9 cellular contexts compared by ENCODE assay signal in the genomic region with DNA sequence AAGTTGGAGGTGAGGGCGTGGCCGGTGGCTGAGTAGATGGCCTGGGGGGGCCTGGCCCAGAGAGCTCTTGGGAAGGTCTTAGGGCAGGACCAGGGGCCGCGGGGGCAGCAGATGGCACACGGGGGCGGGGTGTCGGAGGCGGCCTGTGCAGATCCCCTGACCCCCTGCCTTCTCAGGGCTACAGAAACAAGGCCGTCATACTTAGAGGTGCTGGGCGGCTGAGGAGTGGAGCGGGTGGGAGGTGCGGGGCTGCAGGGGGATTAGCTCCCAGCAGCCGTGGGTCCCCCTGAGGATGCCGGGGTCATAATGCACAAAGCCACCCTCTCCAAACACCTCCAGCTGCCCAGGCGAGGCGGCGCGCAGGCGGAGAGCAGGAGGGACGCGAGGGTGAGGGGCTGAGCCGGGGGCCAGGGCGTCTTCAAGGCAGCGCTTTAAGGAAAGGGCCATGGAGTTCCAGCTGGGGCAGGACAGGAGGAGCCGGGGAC. TPM values are rescaled to one million over a fixed set of nuclear protein-coding genes. Genes with fewer than 3 reads are reported as not detected.
DNase-seq lines count a peak whose midpoint lies in the region; ATAC-seq and TF ChIP-seq lines count a peak whose summit lies in the region.
"Had no signal": no experiment of that assay in that cellular context is flagged by ENCODE, and none has a peak within 500 bp of the region (broad histone marks: within the 10 kb centered on the region; RNA-seq: fewer than 3 reads in every experiment).

No MANE protein-coding gene starts in this region.

- no peak for TF ChIP-seq EP300 in transverse colon (IDR thresholded peaks at IDR 0.05; ENCODE audit: low read depth)

- H3K4me3 Mint-ChIP-seq in MCF 10A (ENCODE audit: unreplicated experiment), result no peak overlapping the region
- H3K4me3 Mint-ChIP-seq in dendritic cell treated with granulocyte-macrophage colony-stimulating factor and Interleukin-4, amounts not matched to agents 40 ng/mL and 50 ng/mL, for 4 days, result peak overlapping the region; percentile 78
- peak overlapping the region; percentile 72 to 93 (median 92) for H3K4me3 Mint-ChIP-seq in naive thymus-derived CD4-positive, alpha-beta T cell

- peaks cover 21% of the 10 kb centered on the region for H3K27me3 Mint-ChIP-seq in MCF 10A (ENCODE audit: insufficient read depth, unreplicated experiment)
- peaks cover 52% of the 10 kb centered on the region for H3K27me3 Mint-ChIP-seq in dendritic cell treated with granulocyte-macrophage colony-stimulating factor and Interleukin-4, amounts not matched to agents 40 ng/mL and 50 ng/mL, for 4 days
- H3K27me3 Mint-ChIP-seq in naive thymus-derived CD4-positive, alpha-beta T cell, result peaks cover 8 to 29% (median 18%) of the 10 kb centered on the region in 5 donors

- peaks cover 16% of the 10 kb centered on the region for H3K4me1 Mint-ChIP-seq in MCF 10A (ENCODE audit: insufficient read depth, unreplicated experiment)
- peaks cover 22% of the 10 kb centered on the region for H3K4me1 Mint-ChIP-seq in dendritic cell treated with granulocyte-macrophage colony-stimulating factor and Interleukin-4, amounts not matched to agents 40 ng/mL and 50 ng/mL, for 4 days (ENCODE audit: low read depth)
- H3K4me1 Mint-ChIP-seq in naive thymus-derived CD4-positive, alpha-beta T cell, result peaks cover 0 to 10% (median 6%) of the 10 kb centered on the region in 7 donors

- no peaks in the 10 kb centered on the region for H3K36me3 ChIP-seq in breast epithelium
- no peaks in the 10 kb centered on the region for H3K36me3 ChIP-seq in naive thymus-derived CD4-positive, alpha-beta T cell (ENCODE audit: control insufficient read depth in 2 of 3, insufficient read depth in 3 of 3, low read length in 3 of 3)
- no peaks in the 10 kb centered on the region for H3K36me3 ChIP-seq in transverse colon

- H3K4me1 ChIP-seq in breast epithelium, result no peaks in the 10 kb centered on the region
- H3K4me1 ChIP-seq in naive thymus-derived CD4-positive, alpha-beta T cell (ENCODE audit: control insufficient read depth in 2 of 2, insufficient read depth in 2 of 2, low read length in 2 of 2), result no peaks in the 10 kb centered on the region
- peaks cover 0 to 14% (median 10%) of the 10 kb centered on the region in 4 donors for H3K4me1 ChIP-seq in transverse colon

- TF ChIP-seq POLR2A in breast epithelium (IDR thresholded peaks at IDR 0.05) (no peak), transverse colon (IDR thresholded peaks at IDR 0.05) (no peak)

- POLR2A ChIA-PET in MCF 10A (lab: Yijun Ruan, JAX), result no interaction called here
- POLR2A ChIA-PET in naive thymus-derived CD4-positive, alpha-beta T cell (lab: Charles Lee), result no interaction called here
- POLR2A ChIA-PET in HEK293T (lab: Yijun Ruan, JAX), result no interaction called here

- intact Hi-C loops in breast epithelium (cut with DNase I; ENCODE audit: low total_unique reads), result loop anchor here (10.0 kb wide), 1 partner anchor 626 kb away; no protein-coding TSS in a partner anchor
- intact Hi-C loops in MCF 10A (cut with micrococcal nuclease), result no loop called here
- intact Hi-C loops in dendritic cell treated with granulocyte-macrophage colony-stimulating factor and Interleukin-4, amounts not matched to agents 40 ng/mL and 50 ng/mL, for 4 days (cut with micrococcal nuclease), result loop anchor here (5.0 kb wide), 1 partner anchor 693 kb away; no protein-coding TSS in a partner anchor
- intact Hi-C loops in naive thymus-derived CD4-positive, alpha-beta T cell (cut with micrococcal nuclease), result no loop called here
- intact Hi-C loops in transverse colon (cut with DNase I; ENCODE audit: low total_unique reads), result loop anchor here (1.0 kb wide), 1 partner anchor 697 kb away; no protein-coding TSS in a partner anchor

- H3K9me3 Mint-ChIP-seq in MCF 10A (ENCODE audit: unreplicated experiment), result peaks cover 6% of the 10 kb centered on the region
- no peaks in the 10 kb centered on the region for H3K9me3 Mint-ChIP-seq in dendritic cell treated with granulocyte-macrophage colony-stimulating factor and Interleukin-4, amounts not matched to agents 40 ng/mL and 50 ng/mL, for 4 days
- H3K9me3 Mint-ChIP-seq in naive thymus-derived CD4-positive, alpha-beta T cell, result peaks cover 0 to 2% (median 0%) of the 10 kb centered on the region in 11 donors

- no peak for TF ChIP-seq CTCF in breast epithelium (IDR thresholded peaks at IDR 0.05)
- no peak for TF ChIP-seq CTCF in MCF 10A (IDR thresholded peaks at IDR 0.05; ENCODE audit: unreplicated experiment)
- no peak for TF ChIP-seq CTCF in transverse colon (IDR thresholded peaks at IDR 0.05)

- in situ Hi-C loops in transverse colon (cut with MboI; ENCODE audit: low pct_ligation_motif_present in 1 of 4, low pct_unique_long_range_greater_than_20kb in 1 of 4, low sequenced_read_pairs in 3 of 4), result loop anchor here in 2 of 4 donors (10.0 to 25.0 kb wide), 4 partner anchors 348 to 696 kb away; a partner anchor contains a TSS

- CTCF ChIA-PET in MCF 10A (lab: Yijun Ruan, JAX) (interaction anchor here (0.6 to 0.7 kb wide), 2 partner anchors 42 to 1223 kb away, joined by 3 read pairs; no protein-coding TSS in a partner anchor), HEK293T (lab: Yijun Ruan, JAX) (interaction anchor here (0.8 kb wide), 2 partner anchors 262 to 320 kb away, joined by 3 read pairs; no protein-coding TSS in a partner anchor)
- CTCF ChIA-PET in naive thymus-derived CD4-positive, alpha-beta T cell (lab: Charles Lee), result interaction anchor here (0.9 to 1.8 kb wide), 7 partner anchors 18 to 1175 kb away, joined by 4 to 8 read pairs (median 4); no protein-coding TSS in a partner anchor

- 70 to 90% methylated on average over 2 to 21 of the region's 25 CpGs for WGBS in transverse colon (ENCODE audit: low coverage in 1 of 2), 2 donors

- H3K27me3 ChIP-seq in breast epithelium, result no peaks in the 10 kb centered on the region
- H3K27me3 ChIP-seq in naive thymus-derived CD4-positive, alpha-beta T cell (ENCODE audit: control insufficient read depth in 2 of 2, insufficient read depth in 2 of 2, low read length in 2 of 2), result no peaks in the 10 kb centered on the region
- H3K27me3 ChIP-seq in transverse colon, result no peaks in the 10 kb centered on the region

- H3K27ac Mint-ChIP-seq in MCF 10A (ENCODE audit: low read depth, unreplicated experiment), result no peak overlapping the region
- peak overlapping the region; percentile 85 for H3K27ac Mint-ChIP-seq in dendritic cell treated with granulocyte-macrophage colony-stimulating factor and Interleukin-4, amounts not matched to agents 40 ng/mL and 50 ng/mL, for 4 days
- H3K27ac Mint-ChIP-seq in naive thymus-derived CD4-positive, alpha-beta T cell, result peak overlapping the region in 2 of 9 donors; percentile 29 to 78

- no peaks in the 10 kb centered on the region for H3K36me3 Mint-ChIP-seq in MCF 10A (ENCODE audit: insufficient read depth, unreplicated experiment)
- no peaks in the 10 kb centered on the region for H3K36me3 Mint-ChIP-seq in dendritic cell treated with granulocyte-macrophage colony-stimulating factor and Interleukin-4, amounts not matched to agents 40 ng/mL and 50 ng/mL, for 4 days (ENCODE audit: low read depth)
- no peaks in the 10 kb centered on the region for H3K36me3 Mint-ChIP-seq in naive thymus-derived CD4-positive, alpha-beta T cell

- H3K9me3 ChIP-seq in breast epithelium (no peaks in the 10 kb centered on the region), transverse colon (no peaks in the 10 kb centered on the region)
- H3K9me3 ChIP-seq in naive thymus-derived CD4-positive, alpha-beta T cell (ENCODE audit: control insufficient read depth in 2 of 3, low read length in 3 of 3), result no peaks in the 10 kb centered on the region

- no TSS peak for BruUV-seq in MCF 10A (replicated peaks; lab: Mats Ljungman, UMichigan)

- DNase-seq in breast epithelium (ENCODE audit: low spot score in 2 of 2) (no peak), MCF 10A (ENCODE audit: unreplicated experiment) (no peak), transverse colon (no peak), HEK293T (ENCODE audit: extremely low spot score) (no peak)
- DNase-seq in naive thymus-derived CD4-positive, alpha-beta T cell, result no peak
- DNase-seq: NCI-H2171 treated with DMSO at 0.1 percent for 48 hours had no signal

- H3K27ac ChIP-seq in breast epithelium, result peak overlapping the region; percentile 82 to 87
- H3K27ac ChIP-seq in naive thymus-derived CD4-positive, alpha-beta T cell (ENCODE audit: low read depth, low read length), result no peak overlapping the region
- peak overlapping the region in 1 of 4 donors; percentile 60 for H3K27ac ChIP-seq in transverse colon

- H3K4me3 ChIP-seq in breast epithelium (peak overlapping the region; percentile 42 to 76 (median 56)), transverse colon (peak overlapping the region in 3 of 4 donors; percentile 40 to 57 (median 44))
- peak overlapping the region; percentile 90 for H3K4me3 ChIP-seq in naive thymus-derived CD4-positive, alpha-beta T cell (ENCODE audit: low read length)

- ATAC-seq in naive thymus-derived CD4-positive, alpha-beta T cell, result no peak
- no peak for ATAC-seq in HG02970 (IDR thresholded peaks at IDR 0.05; ENCODE audit: low FRiP score, unreplicated experiment)
- ATAC-seq in GM18868 (IDR thresholded peaks at IDR 0.05; ENCODE audit: unreplicated experiment), result no peak

TF ChIP-seq in HEK293T, 16 proteins besides CTCF, POLR2A, EP300 and RAD21 (continues in another document):
- no peak for TF ChIP-seq SUZ12 (IDR thresholded peaks at IDR 0.05)
- TF ChIP-seq SP1 (IDR thresholded peaks at IDR 0.05), result no peak
- no peak for TF ChIP-seq ELF4 (IDR thresholded peaks at IDR 0.05)
- no peak for TF ChIP-seq LEF1 (IDR thresholded peaks at IDR 0.05; ENCODE audit: borderline replicate concordance)
- TF ChIP-seq, protein P1, sequence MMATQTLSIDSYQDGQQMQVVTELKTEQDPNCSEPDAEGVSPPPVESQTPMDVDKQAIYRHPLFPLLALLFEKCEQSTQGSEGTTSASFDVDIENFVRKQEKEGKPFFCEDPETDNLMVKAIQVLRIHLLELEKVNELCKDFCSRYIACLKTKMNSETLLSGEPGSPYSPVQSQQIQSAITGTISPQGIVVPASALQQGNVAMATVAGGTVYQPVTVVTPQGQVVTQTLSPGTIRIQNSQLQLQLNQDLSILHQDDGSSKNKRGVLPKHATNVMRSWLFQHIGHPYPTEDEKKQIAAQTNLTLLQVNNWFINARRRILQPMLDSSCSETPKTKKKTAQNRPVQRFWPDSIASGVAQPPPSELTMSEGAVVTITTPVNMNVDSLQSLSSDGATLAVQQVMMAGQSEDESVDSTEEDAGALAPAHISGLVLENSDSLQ (IDR thresholded peaks at IDR 0.05), result no peak
- TF ChIP-seq NFRKB (IDR thresholded peaks at IDR 0.05), result no peak
- TF ChIP-seq BHLHE40 (IDR thresholded peaks at IDR 0.05; ENCODE audit: borderline replicate concordance), result no peak
- TF ChIP-seq CTBP1 (IDR thresholded peaks at IDR 0.05; ENCODE audit: borderline replicate concordance), result no peak
- TF ChIP-seq FOXA1 (IDR thresholded peaks at IDR 0.05), result no peak
- TF ChIP-seq FOXK2 (IDR thresholded peaks at IDR 0.05), result no peak
- no peak for TF ChIP-seq HDGF (IDR thresholded peaks at IDR 0.05; ENCODE audit: borderline replicate concordance)
- TF ChIP-seq TARDBP (IDR thresholded peaks at IDR 0.05), result no peak

RNA-seq across cellular contexts. Expression of a gene that starts 40.4 kb away (rescaled TPM):
- total RNA-seq in breast epithelium (10 to 100 TPM; 53.1 to 74.3 (median 54.4) TPM), MCF 10A (2022) (13.0 and 16.3 TPM in 2 replicates), transverse colon (10 to 100 TPM in 3 of 4 donors, 1 to 10 TPM in 1; 9.7 to 38.6 (median 22.1) TPM)
- 10 to 100 TPM; 19.3 to 47.0 (median 22.7) TPM for total RNA-seq in naive thymus-derived CD4-positive, alpha-beta T cell
- 10 to 100 TPM; 92.2 to 98.8 TPM for polyA plus RNA-seq in naive thymus-derived CD4-positive, alpha-beta T cell

Comparison
In these comparisons a context has a peak if more than half of its experiments do, and no peak if none do; other contexts are left out.
1. intact Hi-C loops: an anchor here in breast epithelium (10.0 kb wide), dendritic cell treated with granulocyte-macrophage colony-stimulating factor and Interleukin-4, amounts not matched to agents 40 ng/mL and 50 ng/mL, for 4 days (5.0 kb wide) and transverse colon (1.0 kb wide); none called in MCF 10A and naive thymus-derived CD4-positive, alpha-beta T cell.